Comparison of ENCODE assay signal across 9 cellular contexts in genomic region chr2:172095905-172096660, GRCh38. TPM values are rescaled to one million over a fixed set of nuclear protein-coding genes. Genes with fewer than 3 reads are reported as not detected.
DNase-seq lines count a peak whose midpoint lies in the region; ATAC-seq and TF ChIP-seq lines count a peak whose summit lies in the region.
"Had no signal": no experiment of that assay in that cellular context is flagged by ENCODE, and none has a peak within 500 bp of the region (broad histone marks: within the 10 kb centered on the region; RNA-seq: fewer than 3 reads in every experiment).

No MANE protein-coding gene starts in this region.

- peak overlapping the region in 8 of 10 donors; percentile 17 to 53 (median 44) for H3K4me3 ChIP-seq in heart right ventricle
- peak overlapping the region; percentile 50 for H3K4me3 ChIP-seq in SJSA1
- H3K4me3 ChIP-seq in fibroblast of pulmonary artery (replicated peaks; ENCODE audit: low read depth, low read length), result peak overlapping the region; percentile 52
- H3K4me3 ChIP-seq in stomach smooth muscle (ENCODE audit: low read length in 2 of 2), result peak overlapping the region; percentile 17 to 59
- no peak overlapping the region for H3K4me3 ChIP-seq in mucosa of descending colon

- 5 to 7% methylated on average over 39 to 42 of the region's 42 CpGs for WGBS in heart right ventricle, 2 donors

- H3K4me1 ChIP-seq in heart right ventricle (peaks cover 28 to 72% (median 60%) of the 10 kb centered on the region in 9 donors), SJSA1 (replicated peaks) (peaks cover 51% of the 10 kb centered on the region), stomach smooth muscle (ENCODE audit: control insufficient read depth, insufficient read depth, low read length) (peaks cover 49% of the 10 kb centered on the region), mucosa of descending colon (ENCODE audit: low read depth) (peaks cover 45% of the 10 kb centered on the region)

- H3K36me3 ChIP-seq in heart right ventricle (no peaks in the 10 kb centered on the region), SJSA1 (no peaks in the 10 kb centered on the region; the same call in 1 of the 2 replicates), stomach smooth muscle (ENCODE audit: control insufficient read depth in 2 of 2, insufficient read depth in 2 of 2, low read length in 2 of 2) (no peaks in the 10 kb centered on the region), mucosa of descending colon (ENCODE audit: low read depth) (no peaks in the 10 kb centered on the region)

- H3K27me3 ChIP-seq in heart right ventricle, result peaks cover 95 to 100% (median 100%) of the 10 kb centered on the region in 7 donors
- H3K27me3 ChIP-seq in SJSA1 (replicated peaks), result no peaks in the 10 kb centered on the region
- peaks cover 81 to 100% of the 10 kb centered on the region in 2 donors for H3K27me3 ChIP-seq in stomach smooth muscle (ENCODE audit: control insufficient read depth in 1 of 2, insufficient read depth in 2 of 2, low read length in 2 of 2)

- no peak for TF ChIP-seq CTCF in heart right ventricle (IDR thresholded peaks at IDR 0.05)
- TF ChIP-seq CTCF in fibroblast of pulmonary artery (IDR thresholded peaks at IDR 0.05; ENCODE audit: low read length, missing control alignments), result peak; percentile 32
- TF ChIP-seq CTCF in mucosa of descending colon (IDR thresholded peaks at IDR 0.05), result no peak

- ATAC-seq in heart right ventricle, result no peak
- ATAC-seq in left ventricle myocardium superior, result no peak
- no peak for ATAC-seq in mucosa of descending colon

- no peaks in the 10 kb centered on the region for H3K9me3 ChIP-seq in heart right ventricle
- H3K9me3 ChIP-seq in SJSA1 (replicated peaks), result no peaks in the 10 kb centered on the region
- no peaks in the 10 kb centered on the region for H3K9me3 ChIP-seq in stomach smooth muscle (ENCODE audit: control insufficient read depth in 2 of 2, low read length in 2 of 2)
- H3K9me3 ChIP-seq in mucosa of descending colon, result no peaks in the 10 kb centered on the region

- no peak overlapping the region for H3K9ac ChIP-seq in stomach smooth muscle (ENCODE audit: low read length in 2 of 2)

- intact Hi-C loops in heart right ventricle (cut with DNase I), result no loop called here
- intact Hi-C loops in left ventricle myocardium superior (cut with micrococcal nuclease), result no loop called here
- intact Hi-C loops in mucosa of descending colon (cut with DNase I, micrococcal nuclease), result no loop called here

- H3K27ac ChIP-seq in heart right ventricle (no peak overlapping the region), SJSA1 (peak overlapping the region; percentile 95), stomach smooth muscle (ENCODE audit: low read length) (no peak overlapping the region)

- DNase-seq in heart right ventricle (no peak), left ventricle myocardium superior (no peak), SJSA1 (ENCODE audit: low read depth in 1 of 2, low spot score in 2 of 2) (peak in 1 of 2 experiments; percentile 56), fibroblast of pulmonary artery (ENCODE audit: low read depth) (no peak), HPDE6-E6E7 (ENCODE audit: extremely low spot score) (no peak), GOT3 (lab: John Stamatoyannopoulos, UW) (no peak), mucosa of descending colon (no peak)

RNA-seq across cellular contexts. Expression of gene DLX2, which starts 6.6 kb away (rescaled TPM):
- total RNA-seq in heart right ventricle (under 1 TPM in 1 of 10 donors, not detected in 9; 0.11 TPM), left ventricle myocardium superior (not detected), mucosa of descending colon (under 1 TPM in 1 of 3 donors, not detected in 2; 0.35 TPM)
- not detected for polyA plus RNA-seq in heart right ventricle
- 0.92 TPM in 1 of 2 replicates, not detected in the other for total RNA-seq in SJSA1 (2014; rRNA removed; shearing (Covaris generic))
- polyA plus RNA-seq: esophagus had no signal

RNA-seq across cellular contexts. Expression of gene DLX1, which starts 10.8 kb away (rescaled TPM):
- under 1 TPM in 1 of 10 donors, not detected in 9; 0.41 TPM for total RNA-seq in heart right ventricle
- under 1 TPM in 1 of 2 donors, not detected in 1; 0.10 TPM for polyA plus RNA-seq in heart right ventricle
- total RNA-seq in left ventricle myocardium superior, result not detected
- total RNA-seq in SJSA1 (2014; rRNA removed; shearing (Covaris generic)), result 4.7 and 4.9 TPM in 2 replicates
- under 1 TPM; 0.14 to 0.79 (median 0.58) TPM for total RNA-seq in mucosa of descending colon
